ENCODE assay signal across 25 cellular contexts in genomic region chr16:51407199-51407598, GRCh38.
DNase-seq lines count a peak whose midpoint lies in the region; ATAC-seq, FAIRE-seq and TF ChIP-seq lines count a peak whose summit lies in the region.
"Had no signal": no experiment of that assay in that cellular context is flagged by ENCODE, and none has a peak within 500 bp of the region (broad histone marks: within the 10 kb centered on the region; RNA-seq: fewer than 3 reads in every experiment).

No MANE protein-coding gene starts in this region.

- ATAC-seq in GM19463 (IDR thresholded peaks at IDR 0.05; ENCODE audit: unreplicated experiment), result peak; percentile 75
- no peak for ATAC-seq in activated T-cell treated with anti-CD3 and anti-CD28 coated beads, Interleukin-2, amount 50 U/mL, for 72 hours (replicated peaks in 1 of 2)
- no peak for ATAC-seq in HG02973 (IDR thresholded peaks at IDR 0.05; ENCODE audit: unreplicated experiment)
- ATAC-seq: left colon, sciatic nerve, upper lobe of right lung had no signal

- H3K4me1 Mint-ChIP-seq in activated T-cell treated with anti-CD3 and anti-CD28 coated beads, Interleukin-2, amount 50 U/mL, for 72 hours (ENCODE audit: low read depth), result no peaks in the 10 kb centered on the region
- H3K4me1 Mint-ChIP-seq in nephron progenitor cell, result peaks cover 28% of the 10 kb centered on the region
- H3K4me1 Mint-ChIP-seq: CD8-positive, alpha-beta memory T cell had no signal

- H3K9me3 Mint-ChIP-seq in activated T-cell treated with anti-CD3 and anti-CD28 coated beads, Interleukin-2, amount 50 U/mL, for 72 hours, result peaks cover 0 to 9% of the 10 kb centered on the region in 2 donors
- H3K9me3 Mint-ChIP-seq in nephron progenitor cell, result peaks cover 17% of the 10 kb centered on the region
- H3K9me3 Mint-ChIP-seq: T-helper 1 cell treated with Interleukin-12 subunit alpha and Interleukin-12 subunit beta and Interleukin-4 antibody, amounts not matched to agents 30 μg/mL and 1 μg/mL, for 36 hours had no signal

- H3K27ac ChIP-seq in kidney (ENCODE audit: low read depth in 2 of 2, low read length in 2 of 2), result peak overlapping the region; percentile 82 to 92
- H3K27ac ChIP-seq: neutrophil, upper lobe of right lung, VCaP had no signal

- FAIRE-seq in GM18507 (lab: Jason Lieb, UNC) (peak; percentile 70), kidney (lab: Jason Lieb, UNC) (no peak)
- FAIRE-seq: colon, endometrium had no signal

- H3K4me3 Mint-ChIP-seq in activated T-cell treated with anti-CD3 and anti-CD28 coated beads, Interleukin-2, amount 50 U/mL, for 72 hours, result no peak overlapping the region
- H3K4me3 Mint-ChIP-seq in nephron progenitor cell, result no peak overlapping the region
- H3K4me3 Mint-ChIP-seq: CD8-positive, alpha-beta memory T cell; stimulated activated naive CD8-positive, alpha-beta T cell treated with anti-CD3 and anti-CD28 coated beads, Interleukin-15, Interleukin-2, amounts not matched to agents 100 ng/mL and 50 ng/mL, for 24 hours; T-helper 1 cell treated with Interleukin-12 subunit alpha and Interleukin-12 subunit beta and Interleukin-4 antibody, amounts not matched to agents 30 μg/mL and 1 μg/mL, for 36 hours had no signal

- H3K4me1 ChIP-seq in kidney (ENCODE audit: control insufficient read depth in 1 of 2, insufficient read depth in 1 of 2, low read depth in 1 of 2, low read length in 2 of 2), result peaks cover 26 to 33% of the 10 kb centered on the region in 2 donors
- H3K4me1 ChIP-seq: upper lobe of right lung had no signal

- H3K36me3 Mint-ChIP-seq in activated T-cell treated with anti-CD3 and anti-CD28 coated beads, Interleukin-2, amount 50 U/mL, for 72 hours (ENCODE audit: insufficient read depth in 2 of 2), result no peaks in the 10 kb centered on the region
- peaks cover 5% of the 10 kb centered on the region for H3K36me3 Mint-ChIP-seq in nephron progenitor cell (ENCODE audit: low read depth)
- H3K36me3 Mint-ChIP-seq: CD8-positive, alpha-beta memory T cell had no signal

- H3K27me3 Mint-ChIP-seq in activated T-cell treated with anti-CD3 and anti-CD28 coated beads, Interleukin-2, amount 50 U/mL, for 72 hours (ENCODE audit: low read depth), result no peaks in the 10 kb centered on the region
- H3K27me3 Mint-ChIP-seq in nephron progenitor cell (ENCODE audit: low read depth, poor library complexity), result no peaks in the 10 kb centered on the region
- H3K27me3 Mint-ChIP-seq: CD8-positive, alpha-beta memory T cell; stimulated activated naive CD8-positive, alpha-beta T cell treated with anti-CD3 and anti-CD28 coated beads, Interleukin-15, Interleukin-2, amounts not matched to agents 100 ng/mL and 50 ng/mL, for 24 hours had no signal

- DNase-seq in GM18507 (ENCODE audit: extremely low spot score, insufficient read length, low read depth) (no peak), RPMI7951 (ENCODE audit: low read depth) (peak; percentile 22), kidney (no peak), hepatic stellate cell (ENCODE audit: low spot score) (no peak), nephron progenitor cell (no peak)
- DNase-seq in activated T-cell treated with anti-CD3 and anti-CD28 coated beads, Interleukin-2, amount 50 U/mL, for 72 hours, result no peak
- DNase-seq: activated CD4-positive, alpha-beta T cell treated with anti-CD3 and anti-CD28 coated beads, Interleukin-2, amount 50 U/mL, for 4 hours; activated naive CD4-positive, alpha-beta T cell treated with Interleukin-2 at 50 U/mL for 16 hours; CD8-positive, alpha-beta memory T cell; DMS79 treated with DMSO at 0.1 percent for 48 hours; KBM-7; left colon; NCI-H2081; NCI-H510A; SIG-M5; upper lobe of right lung had no signal

- no peaks in the 10 kb centered on the region for H3K9me3 ChIP-seq in kidney (ENCODE audit: control insufficient read depth in 1 of 2, low read length in 2 of 2)
- H3K9me3 ChIP-seq: neutrophil, upper lobe of right lung had no signal

- H3K9ac ChIP-seq in kidney (ENCODE audit: low read length in 2 of 2), result no peak overlapping the region

- H3K4me3 ChIP-seq in kidney (ENCODE audit: low read length in 2 of 2), result no peak overlapping the region
- H3K4me3 ChIP-seq: upper lobe of right lung had no signal

- TF ChIP-seq CTCF in kidney (IDR thresholded peaks at IDR 0.05; ENCODE audit: borderline replicate concordance, extremely low read depth, insufficient read depth) (no peak), nephron progenitor cell (IDR thresholded peaks at IDR 0.05) (no peak)

- no peak overlapping the region for H3K27ac Mint-ChIP-seq in activated T-cell treated with anti-CD3 and anti-CD28 coated beads, Interleukin-2, amount 50 U/mL, for 72 hours
- no peak overlapping the region for H3K27ac Mint-ChIP-seq in nephron progenitor cell
- H3K27ac Mint-ChIP-seq: CD8-positive, alpha-beta memory T cell; stimulated activated naive CD8-positive, alpha-beta T cell treated with anti-CD3 and anti-CD28 coated beads, Interleukin-15, Interleukin-2, amounts not matched to agents 100 ng/mL and 50 ng/mL, for 24 hours; T-helper 1 cell treated with Interleukin-12 subunit alpha and Interleukin-12 subunit beta and Interleukin-4 antibody, amounts not matched to agents 30 μg/mL and 1 μg/mL, for 36 hours had no signal

- H3K36me3 ChIP-seq in kidney (ENCODE audit: control insufficient read depth in 1 of 2, insufficient read depth in 2 of 2, low read length in 2 of 2), result no peaks in the 10 kb centered on the region
- H3K36me3 ChIP-seq: neutrophil, upper lobe of right lung had no signal

- intact Hi-C loops in kidney (cut with DNase I), result no loop called here
